In genomic region chr10:6197274-6197673, GRCh38 we compare ENCODE assay signal across 19 cellular contexts. TPM values are rescaled to one million over a fixed set of nuclear protein-coding genes. Genes with fewer than 3 reads are reported as not detected.
DNase-seq lines count a peak whose midpoint lies in the region; ATAC-seq and TF ChIP-seq lines count a peak whose summit lies in the region.
"Had no signal": no experiment of that assay in that cellular context is flagged by ENCODE, and none has a peak within 500 bp of the region (broad histone marks: within the 10 kb centered on the region; RNA-seq: fewer than 3 reads in every experiment).

No MANE protein-coding gene starts in this region.

- H3K4me3 ChIP-seq in GM23248, result no peak overlapping the region
- H3K4me3 ChIP-seq in fibroblast of mammary gland (ENCODE audit: control insufficient read depth, low read depth, low read length), result no peak overlapping the region
- H3K4me3 ChIP-seq in tibial artery, result no peak overlapping the region
- H3K4me3 ChIP-seq: testis had no signal

- no peaks in the 10 kb centered on the region for H3K9me2 ChIP-seq in GM23248 (ENCODE audit: insufficient read depth)

- H3K4me1 Mint-ChIP-seq in T-helper 17 cell, result peaks cover 35% of the 10 kb centered on the region
- H3K4me1 Mint-ChIP-seq in natural killer cell, result peaks cover 14 to 27% of the 10 kb centered on the region in 2 donors

- H3K36me3 ChIP-seq in GM23248 (ENCODE audit: low read depth) (no peaks in the 10 kb centered on the region), tibial artery (no peaks in the 10 kb centered on the region)

- no peak overlapping the region for H3K4me2 ChIP-seq in GM23248 (ENCODE audit: unreplicated experiment)

- intact Hi-C loops in tibial artery (cut with DNase I; ENCODE audit: low total_unique reads) (loop anchor here (5.0 kb wide), 1 partner anchor 645 kb away; no protein-coding TSS in a partner anchor), natural killer cell (cut with micrococcal nuclease) (no loop called here)

- H3K36me3 Mint-ChIP-seq in T-helper 17 cell (ENCODE audit: low read depth) (peaks cover 2% of the 10 kb centered on the region), natural killer cell (no peaks in the 10 kb centered on the region)

- TF ChIP-seq CTCF in fibroblast of mammary gland (conservative IDR thresholded peaks at IDR 0.05; ENCODE audit: control insufficient read depth, insufficient read depth, low read depth, low read length), result no peak
- TF ChIP-seq CTCF in tibial artery (IDR thresholded peaks at IDR 0.05), result no peak
- TF ChIP-seq CTCF in natural killer cell (IDR thresholded peaks at IDR 0.05), result no peak

- H3K4me3 Mint-ChIP-seq in T-helper 17 cell (peak overlapping the region; percentile 36), natural killer cell (no peak overlapping the region)
- H3K4me3 Mint-ChIP-seq: activated naive CD4-positive, alpha-beta T cell treated with anti-CD3 and anti-CD28 coated beads, Interleukin-2, amount 10 ng/mL, durations not matched to agents 7 days and 5 days; activated T-cell treated with anti-CD3 and anti-CD28 coated beads, Interleukin-2, amount 50 U/mL, for 4 hours had no signal

- peaks cover 19% of the 10 kb centered on the region for H3K4me1 ChIP-seq in GM23248 (ENCODE audit: insufficient read depth)
- peaks cover 0 to 86% (median 51%) of the 10 kb centered on the region in 4 donors for H3K4me1 ChIP-seq in tibial artery

- H3K27me3 Mint-ChIP-seq in T-helper 17 cell, result no peaks in the 10 kb centered on the region
- H3K27me3 Mint-ChIP-seq in natural killer cell (ENCODE audit: low read depth in 2 of 2), result no peaks in the 10 kb centered on the region

- H3K27me3 ChIP-seq in GM23248 (replicated peaks; ENCODE audit: insufficient read depth), result no peaks in the 10 kb centered on the region
- no peaks in the 10 kb centered on the region for H3K27me3 ChIP-seq in tibial artery
- H3K27me3 ChIP-seq: testis had no signal

- H3K79me2 ChIP-seq in GM23248 (ENCODE audit: insufficient read depth), result no peaks in the 10 kb centered on the region

- H3F3A ChIP-seq in GM23248 (ENCODE audit: insufficient read depth), result no peaks in the 10 kb centered on the region

- H3K9ac ChIP-seq in GM23248, result no peak overlapping the region

- ATAC-seq in T-helper 17 cell, result no peak
- no peak for ATAC-seq in natural killer cell
- ATAC-seq: activated CD4-positive, CD25-positive, alpha-beta regulatory T cell treated with anti-CD3 and anti-CD28 coated beads, Interleukin-2, amount 50 U/mL, for 24 hours; activated T-cell treated with anti-CD3 and anti-CD28 coated beads, Interleukin-2, amount 50 U/mL, for 4 hours; foreskin keratinocyte had no signal

- H2AFZ ChIP-seq in GM23248, result no peak overlapping the region

- WGBS in GM23248 (ENCODE audit: low coverage in 1 of 2, low lambda C conversion rate in 2 of 2, missing lambda C conversion rate in 2 of 2), 2 experiments, result 60 to 86% methylated on average over 1 of the region's 1 CpG

- no peak overlapping the region for H3K27ac Mint-ChIP-seq in T-helper 17 cell
- H3K27ac Mint-ChIP-seq in natural killer cell, result no peak overlapping the region
- H3K27ac Mint-ChIP-seq: activated naive CD4-positive, alpha-beta T cell treated with anti-CD3 and anti-CD28 coated beads, Interleukin-2, amount 10 ng/mL, durations not matched to agents 7 days and 5 days had no signal

- H3K9me3 Mint-ChIP-seq in natural killer cell, result no peaks in the 10 kb centered on the region
- H3K9me3 Mint-ChIP-seq: activated naive CD4-positive, alpha-beta T cell treated with anti-CD3 and anti-CD28 coated beads, Interleukin-2, amount 10 ng/mL, durations not matched to agents 7 days and 5 days; activated T-cell treated with anti-CD3 and anti-CD28 coated beads, Interleukin-2, amount 50 U/mL, for 4 hours had no signal

- H3K27ac ChIP-seq in GM23248 (no peak overlapping the region), tibial artery (peak overlapping the region; percentile 87 to 95)
- H3K27ac ChIP-seq: foreskin keratinocyte had no signal

- DNase-seq in GM23248, result peak; percentile 30
- no peak for DNase-seq in T-helper 17 cell
- DNase-seq in fibroblast of mammary gland (ENCODE audit: low read depth), result peak; percentile 51
- no peak for DNase-seq in tibial artery
- no peak for DNase-seq in natural killer cell
- no peak for DNase-seq in hepatic stellate cell (ENCODE audit: low spot score)
- no peak for DNase-seq in epidermal melanocyte (ENCODE audit: insufficient read length, low spot score)
- DNase-seq: activated CD8-positive, alpha-beta memory T cell treated with anti-CD3 and anti-CD28 coated beads for 24 hours; activated naive CD4-positive, alpha-beta T cell treated with anti-CD3 and anti-CD28 coated beads, Interleukin-2, amount 10 ng/mL, durations not matched to agents 7 days and 5 days; activated T-cell treated with anti-CD3 and anti-CD28 coated beads, Interleukin-2, amount 50 U/mL, for 4 hours; foreskin keratinocyte; Karpas-422; NCI-H1105; NCI-H2081 treated with DMSO at 0.1 percent for 48 hours; occipital lobe; retina; stimulated activated CD8-positive, alpha-beta memory T cell treated with anti-CD3 and anti-CD28 coated beads, Interleukin-4, amount 100 ng/mL, for 48 hours; testis had no signal

- no peaks in the 10 kb centered on the region for H4K20me1 ChIP-seq in GM23248 (ENCODE audit: insufficient read depth)

- in situ Hi-C loops in GM23248 (cut with MboI), result no loop called here

- H3K9me3 ChIP-seq in GM23248 (ENCODE audit: low read depth) (no peaks in the 10 kb centered on the region), T-helper 17 cell (ENCODE audit: control insufficient read depth, low read length, poor library complexity, severe bottlenecking) (no peaks in the 10 kb centered on the region), tibial artery (no peaks in the 10 kb centered on the region)
- H3K9me3 ChIP-seq: testis had no signal

RNA-seq across cellular contexts. Expression of gene PFKFB3, which starts 5.5 kb away (rescaled TPM):
- 14.5 and 23.6 TPM in 2 replicates for total RNA-seq in GM23248 (2014; rRNA removed; shearing (Covaris generic))
- polyA plus RNA-seq in GM23248 (2016; fragmentation: Nextera tagmentation; extraction: Ambion mirVana), result 23.5 and 23.7 TPM in 2 replicates
- total RNA-seq in T-helper 17 cell (100 to 1,000 TPM in 1 of 2 donors, 10 to 100 TPM in 1; 93.3 to 146 TPM), natural killer cell (10 to 100 TPM; 33.4 to 59.7 (median 39.0) TPM)

Comparison
In these comparisons a context has a peak if more than half of its experiments do, and no peak if none do; other contexts are left out.
1. DNase-seq: peak in GM23248 (single experiment) and fibroblast of mammary gland (single experiment); none in T-helper 17 cell (0 of 3), tibial artery (0 of 2), natural killer cell (single experiment), hepatic stellate cell (single experiment) and epidermal melanocyte (single experiment).